ENCODE assay signal across 11 cellular contexts in genomic region chr6:140082867-140083297, GRCh38.
DNase-seq lines count a peak whose midpoint lies in the region; ATAC-seq lines count a peak whose summit lies in the region.
"Had no signal": no experiment of that assay in that cellular context is flagged by ENCODE, and none has a peak within 500 bp of the region (broad histone marks: within the 10 kb centered on the region; RNA-seq: fewer than 3 reads in every experiment).

No MANE protein-coding gene starts in this region.

- no peak for ATAC-seq in GM19395 (IDR thresholded peaks at IDR 0.05; ENCODE audit: unreplicated experiment)
- ATAC-seq: mucosa of descending colon had no signal

- intact Hi-C loops in head of caudate nucleus (cut with DNase I): no loop called here

- DNase-seq in GM03348 (ENCODE audit: low spot score) (peak; percentile 29), NOMO-1 (lab: John Stamatoyannopoulos, UW; ENCODE audit: unreplicated experiment in 2 of 2) (peak; percentile 50 to 68), dermis blood vessel endothelial cell (peak; percentile 6), pons (ENCODE audit: low spot score) (peak; percentile 46), head of caudate nucleus (no peak)
- DNase-seq in stimulated activated CD4-positive, alpha-beta T cell treated with anti-CD3 and anti-CD28 coated beads, Interleukin-4, amount 100 ng/mL, for 24 hours: no peak
- DNase-seq: activated CD8-positive, alpha-beta memory T cell treated with anti-CD3 and anti-CD28 coated beads, Interleukin-2, amount 50 U/mL, for 48 hours; CD4-positive, alpha-beta memory T cell; stimulated activated CD4-positive, alpha-beta T cell treated with anti-CD3 and anti-CD28 coated beads, Interleukin-4, amount 100 ng/mL, for 1 hour had no signal

Comparison
In these comparisons a context has a peak if more than half of its experiments do, and no peak if none do; other contexts are left out.
1. DNase-seq: peak in GM03348 (single experiment), NOMO-1 (2 of 2), dermis blood vessel endothelial cell (single experiment) and pons (single experiment); none in stimulated activated CD4-positive, alpha-beta T cell treated with anti-CD3 and anti-CD28 coated beads, Interleukin-4, amount 100 ng/mL, for 24 hours (single experiment) and head of caudate nucleus (0 of 42).